Comparison of ENCODE assay signal across 8 cellular contexts in genomic region chr11:125496465-125496817, GRCh38. TPM values are rescaled to one million over a fixed set of nuclear protein-coding genes. Genes with fewer than 3 reads are reported as not detected.
A peak's percentile ranks its signal among the peaks of the same experiment; 100 is the strongest.
DNase-seq lines count a peak whose midpoint lies in the region; ATAC-seq and TF ChIP-seq lines count a peak whose summit lies in the region.

No MANE protein-coding gene starts in this region.

- H3K4me1 ChIP-seq in mononuclear cell (ENCODE audit: insufficient read depth, low read length), result peaks cover 21% of the 10 kb centered on the region

- peaks cover 25% of the 10 kb centered on the region for H3K4me1 Mint-ChIP-seq in activated T-cell treated with anti-CD3 and anti-CD28 coated beads, Interleukin-2, amount 50 U/mL, for 4 hours (ENCODE audit: low read depth)
- H3K4me1 Mint-ChIP-seq in type B pancreatic cell (ENCODE audit: unreplicated experiment), result peaks cover 7% of the 10 kb centered on the region

- POLR2A ChIA-PET in GM10248 (lab: Yijun Ruan, JAX), result interaction anchor here (1.0 kb wide), 1 partner anchor 20 kb away, joined by 5 read pairs; no protein-coding TSS in a partner anchor

- no peak for ATAC-seq in activated T-cell treated with anti-CD3 and anti-CD28 coated beads, Interleukin-2, amount 50 U/mL, for 4 hours
- no peak for ATAC-seq in HG03097 (IDR thresholded peaks at IDR 0.05; ENCODE audit: low FRiP score, unreplicated experiment)

- peaks cover 53% of the 10 kb centered on the region for H3K27me3 ChIP-seq in mononuclear cell (ENCODE audit: insufficient read depth, low read length)

- H3K9me3 ChIP-seq in mononuclear cell (ENCODE audit: low read depth, low read length), result no peaks in the 10 kb centered on the region

- H3K4me3 ChIP-seq in choroid plexus epithelial cell (ENCODE audit: low read depth, low read length), result peak overlapping the region; percentile 66
- H3K4me3 ChIP-seq in mononuclear cell (ENCODE audit: low read length), result peak overlapping the region; percentile 36

- CTCF ChIA-PET in GM10248 (lab: Yijun Ruan, JAX), result interaction anchor here (0.9 to 1.1 kb wide), 2 partner anchors 15 to 73 kb away, joined by 4 read pairs; partner anchors contain the start of gene EI24

- DNase-seq in activated T-cell treated with anti-CD3 and anti-CD28 coated beads, Interleukin-2, amount 50 U/mL, for 4 hours, result no peak
- DNase-seq in activated T-cell treated with anti-CD3 and anti-CD28 coated beads, Interleukin-2, amount 50 U/mL, for 1 hour, result no peak
- DNase-seq in choroid plexus epithelial cell (ENCODE audit: low read depth) (no peak), type B pancreatic cell (ENCODE audit: extremely low spot score, unreplicated experiment) (no peak), GM10248 (ENCODE audit: extremely low spot score) (no peak)
- no peak for DNase-seq in NK-92 treated with Interleukin-12 subunit alpha and Interleukin-12 subunit beta, amount 100 ng/mL, for 24 hours (lab: John Stamatoyannopoulos, UW)

- no peaks in the 10 kb centered on the region for H3K36me3 Mint-ChIP-seq in activated T-cell treated with anti-CD3 and anti-CD28 coated beads, Interleukin-2, amount 50 U/mL, for 4 hours (ENCODE audit: insufficient read depth)
- H3K36me3 Mint-ChIP-seq in type B pancreatic cell, result no peaks in the 10 kb centered on the region

- no peaks in the 10 kb centered on the region for H3K9me3 Mint-ChIP-seq in activated T-cell treated with anti-CD3 and anti-CD28 coated beads, Interleukin-2, amount 50 U/mL, for 4 hours
- no peaks in the 10 kb centered on the region for H3K9me3 Mint-ChIP-seq in type B pancreatic cell

- H3K27me3 Mint-ChIP-seq in activated T-cell treated with anti-CD3 and anti-CD28 coated beads, Interleukin-2, amount 50 U/mL, for 4 hours (ENCODE audit: low read depth), result peaks cover 46% of the 10 kb centered on the region
- peaks cover 49% of the 10 kb centered on the region for H3K27me3 Mint-ChIP-seq in type B pancreatic cell

- H3K27ac Mint-ChIP-seq in type B pancreatic cell, result peak overlapping the region; percentile 9

- TF ChIP-seq CTCF in choroid plexus epithelial cell (conservative IDR thresholded peaks at IDR 0.05; ENCODE audit: low read depth, low read length) (no peak), type B pancreatic cell (conservative IDR thresholded peaks at IDR 0.05) (no peak), GM10248 (IDR thresholded peaks at IDR 0.05; ENCODE audit: control extremely low read depth, extremely low read depth, low read depth, missing control alignments) (no peak)

- peak overlapping the region; percentile 79 for H3K4me3 Mint-ChIP-seq in activated T-cell treated with anti-CD3 and anti-CD28 coated beads, Interleukin-2, amount 50 U/mL, for 4 hours
- peak overlapping the region; percentile 90 for H3K4me3 Mint-ChIP-seq in type B pancreatic cell

RNA-seq across cellular contexts. Expression of gene FEZ1, which starts 0.4 kb away (rescaled TPM):
- total RNA-seq in activated T-cell treated with anti-CD3 and anti-CD28 coated beads, Interleukin-2, amount 50 U/mL, for 4 hours, result 1 to 10 TPM; 1.1 to 2.0 (median 1.5) TPM
- 3.7 TPM for total RNA-seq in mononuclear cell
- 2.1 and 30.5 TPM in 2 replicates for total RNA-seq in type B pancreatic cell (ENCODE audit: low replicate concordance)
